7 cellular contexts compared by ENCODE assay signal in the genomic region with DNA sequence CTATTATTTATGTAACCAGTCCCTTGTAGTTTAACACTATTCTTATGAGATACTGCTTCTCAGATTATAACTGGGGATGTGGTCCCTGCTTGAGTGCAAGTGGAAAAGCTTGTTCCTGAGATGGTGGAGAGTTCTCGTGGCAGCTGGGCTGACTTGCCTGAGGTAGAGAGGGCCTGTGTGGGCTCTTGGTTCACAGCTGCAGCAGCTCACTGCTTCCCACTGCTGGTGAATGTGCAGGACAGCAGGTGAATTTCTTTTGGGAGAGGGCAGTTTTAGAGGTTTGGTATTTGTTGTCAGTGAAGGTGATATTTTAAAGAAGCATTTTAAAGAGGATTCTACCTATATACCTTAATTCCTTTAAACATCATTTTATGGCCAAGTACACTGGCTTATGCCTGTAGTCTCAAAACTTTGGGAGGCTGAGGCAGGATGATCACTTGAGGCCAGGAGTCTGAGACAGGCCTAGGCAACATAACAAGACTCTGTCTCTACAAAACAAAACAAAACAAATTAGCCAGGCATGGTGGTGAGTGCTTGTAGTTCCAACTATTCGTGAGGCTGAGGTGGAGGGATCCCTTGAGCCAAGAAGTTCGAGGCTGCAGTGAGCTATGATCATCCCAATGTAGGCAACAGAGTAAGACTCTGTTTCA.
DNase-seq lines count a peak whose midpoint lies in the region; ATAC-seq and TF ChIP-seq lines count a peak whose summit lies in the region.

No MANE protein-coding gene starts in this region.

- TF ChIP-seq CTCF in GM12872 (IDR thresholded peaks at IDR 0.05; ENCODE audit: insufficient read depth, low read depth, low read length) (peak; percentile 99), retinal pigment epithelial cell (conservative IDR thresholded peaks at IDR 0.05; ENCODE audit: low read depth, low read length) (peak; percentile 100)

- H3K4me3 ChIP-seq in retinal pigment epithelial cell (ENCODE audit: low read length), result no peak overlapping the region

- intact Hi-C loops in left cardiac atrium (cut with DNase I), result loop anchor here (2.0 to 5.0 kb wide), 2 partner anchors 151 to 168 kb away; no protein-coding TSS in a partner anchor

- peak; percentile 89 for ATAC-seq in HG02571 (IDR thresholded peaks at IDR 0.05; ENCODE audit: unreplicated experiment)
- ATAC-seq in left cardiac atrium, result peak; percentile 82 to 91

- DNase-seq in NAMALWA (ENCODE audit: low spot score) (peak; percentile 89), SKM-1 treated with dmso at 0.1 percent for 144 hours (lab: John Stamatoyannopoulos, UW; ENCODE audit: unreplicated experiment) (peak; percentile 59), left cardiac atrium (peak; percentile 70), retinal pigment epithelial cell (ENCODE audit: low read depth) (peak; percentile 28)
- DNase-seq in activated naive CD8-positive, alpha-beta T cell treated with anti-CD3 and anti-CD28 coated beads, Interleukin-2, amount 50 U/mL, for 16 hours (ENCODE audit: low read depth, low spot score), result peak; percentile 19

Comparison
In these comparisons a context has a peak if more than half of its experiments do, and no peak if none do; other contexts are left out.
1. DNase-seq: peak in every context shown above with its lines; median percentile 89 in NAMALWA; 70 in left cardiac atrium; 59 in SKM-1 treated with dmso at 0.1 percent for 144 hours; 28 in retinal pigment epithelial cell; 19 in activated naive CD8-positive, alpha-beta T cell treated with anti-CD3 and anti-CD28 coated beads, Interleukin-2, amount 50 U/mL, for 16 hours.